In the genomic region with DNA sequence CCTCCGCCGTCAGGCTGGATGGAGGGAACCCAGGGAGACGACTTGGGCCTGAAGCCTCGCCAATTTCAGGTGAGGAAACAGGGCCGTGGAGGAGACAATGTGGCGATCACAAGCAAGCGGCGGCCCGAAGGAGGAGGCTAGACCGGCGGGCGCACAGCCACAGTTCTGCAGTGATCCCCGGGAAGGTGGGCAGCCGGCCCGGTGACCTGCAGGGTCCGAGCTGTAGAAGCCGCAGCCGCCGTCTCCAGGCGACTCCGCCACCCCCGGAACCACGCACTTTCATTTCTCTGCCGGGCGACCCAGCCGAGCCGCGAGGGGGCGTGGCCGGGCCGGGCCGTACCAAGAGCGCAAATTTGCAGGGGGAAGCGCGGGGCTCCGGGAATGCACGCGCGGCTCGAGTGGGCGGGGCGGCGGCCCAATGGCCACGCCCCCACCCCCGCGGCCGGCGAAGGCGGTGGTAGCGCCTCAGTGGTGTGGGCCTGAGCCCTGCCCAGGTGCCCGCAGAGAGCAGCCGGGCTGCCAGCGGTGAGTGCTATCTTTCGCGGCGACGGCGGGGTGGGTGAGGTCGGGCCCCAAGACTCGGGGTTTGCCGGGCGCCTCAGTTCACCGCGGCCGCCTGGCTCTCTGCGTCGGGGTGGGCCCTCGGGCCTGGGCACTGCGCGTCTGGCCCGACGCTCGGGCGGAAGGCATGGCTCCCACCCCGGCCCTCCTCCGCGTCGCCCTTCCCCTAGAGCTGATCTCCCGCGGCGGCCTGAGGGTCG, we compare ENCODE assay signal across 8 cellular contexts. TPM values are rescaled to one million over a fixed set of nuclear protein-coding genes. Genes with fewer than 3 reads are reported as not detected.
DNase-seq lines count a peak whose midpoint lies in the region; ATAC-seq and TF ChIP-seq lines count a peak whose summit lies in the region.

A gene (plus strand): TSS at position 501 of the 761 bp plus-strand sequence. CDS start 38,847 bp downstream, outside the sequence.

- TF ChIP-seq CTCF in OCI-LY3 (IDR thresholded peaks at IDR 0.05; ENCODE audit: low read depth, low read length) (no peak), mucosa of descending colon (IDR thresholded peaks at IDR 0.05) (peak; percentile 18)

- H3K27ac ChIP-seq in OCI-LY3 (ENCODE audit: low read length) = peak within 1 kb of the TSS; percentile 35; the same call in 1 of the 2 replicates

- intact Hi-C loops in mucosa of descending colon (cut with DNase I, micrococcal nuclease) = no loop called here

- H2AFZ ChIP-seq in OCI-LY3 (ENCODE audit: low read depth, low read length) = peak within 1 kb of the TSS; percentile 50; the same call in 1 of the 2 replicates

- H3K36me3 ChIP-seq in OCI-LY3 (replicated peaks; ENCODE audit: low read depth, low read length) (peaks cover 2% of the 10 kb centered on the region), mucosa of descending colon (ENCODE audit: low read depth) (no peaks in the 10 kb centered on the region)

- peak within 1 kb of the TSS; percentile 79 for H3K9ac ChIP-seq in OCI-LY3 (ENCODE audit: low read length)

- peaks cover 8% of the 10 kb centered on the region; the same call in 1 of the 2 replicates for H4K20me1 ChIP-seq in OCI-LY3 (ENCODE audit: insufficient read depth, low read length)

- peak within 1 kb of the TSS; percentile 84 for H3K4me3 ChIP-seq in OCI-LY3 (ENCODE audit: low read length)
- H3K4me3 ChIP-seq in mucosa of descending colon = peak within 1 kb of the TSS; percentile 100

- DNase-seq in DMS 273 (lab: John Stamatoyannopoulos, UW; ENCODE audit: unreplicated experiment) (peak; percentile 99), HuH-7.5 (ENCODE audit: low spot score) (peak; percentile 71), activated T-cell treated with anti-CD3 and anti-CD28 coated beads for 24 hours (ENCODE audit: low read depth) (peak; percentile 94), epidermal melanocyte (ENCODE audit: insufficient read length, low spot score) (peak; percentile 93), mucosa of descending colon (peak; percentile 96 to 99 (median 97))
- peak; percentile 93 to 94 for DNase-seq in stimulated activated CD8-positive, alpha-beta memory T cell treated with anti-CD3 and anti-CD28 coated beads, Interleukin-4, amount 100 ng/mL, for 1 hour (ENCODE audit: low read depth in 2 of 2, low spot score in 1 of 2)

- H3K27me3 ChIP-seq in OCI-LY3 (ENCODE audit: low read depth, low read length) = no peaks in the 10 kb centered on the region; the same call in 1 of the 2 replicates

- H3K4me2 ChIP-seq in OCI-LY3 (ENCODE audit: low read length) = peak within 1 kb of the TSS; percentile 97

- ATAC-seq in GM21526 (IDR thresholded peaks at IDR 0.05; ENCODE audit: low FRiP score, unreplicated experiment) = peak; percentile 83
- ATAC-seq in mucosa of descending colon = peak; percentile 99

- peaks cover 15% of the 10 kb centered on the region for H3K4me1 ChIP-seq in OCI-LY3 (ENCODE audit: low read length)
- H3K4me1 ChIP-seq in mucosa of descending colon (ENCODE audit: low read depth) = peaks cover 10% of the 10 kb centered on the region

- peaks cover 49% of the 10 kb centered on the region for H3K79me2 ChIP-seq in OCI-LY3 (ENCODE audit: low read length)

- H3K9me3 ChIP-seq in OCI-LY3 (ENCODE audit: insufficient read depth, low read length) (no peaks in the 10 kb centered on the region), mucosa of descending colon (no peaks in the 10 kb centered on the region)

RNA-seq across cellular contexts. Expression of the gene that starts here (rescaled TPM):
- total RNA-seq in mucosa of descending colon = 100 to 1,000 TPM in 2 of 3 donors, 10 to 100 TPM in 1; 76.4 to 122 (median 118) TPM

Comparison
In these comparisons a context has a peak if more than half of its experiments do, and no peak if none do; other contexts are left out.
1. Peak in every context shown above with its lines: DNase-seq, ATAC-seq, H3K4me3 ChIP-seq and H3K27ac ChIP-seq.